ENCODE assay signal across 25 cellular contexts in the genomic region with DNA sequence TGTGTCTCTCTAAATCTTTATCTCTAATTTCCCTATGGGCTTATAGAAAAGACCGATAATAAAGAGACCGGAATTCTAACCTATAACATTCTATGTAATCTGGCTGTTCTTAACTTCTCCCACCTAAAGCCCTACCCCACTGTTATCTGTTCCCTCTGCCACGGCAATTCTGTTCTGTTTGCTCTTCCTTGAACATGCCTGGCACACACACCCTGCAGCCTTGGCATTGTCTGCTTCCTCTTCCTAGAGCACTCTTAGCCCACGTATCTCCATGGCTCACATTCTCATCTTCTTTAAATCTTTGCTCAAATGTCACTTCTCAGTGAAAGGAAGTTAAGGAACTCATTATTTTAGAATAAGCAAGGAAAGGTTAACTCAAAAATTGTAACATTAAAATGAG.
"Had no signal": no experiment of that assay in that cellular context is flagged by ENCODE, and none has a peak within 500 bp of the region (broad histone marks: within the 10 kb centered on the region; RNA-seq: fewer than 3 reads in every experiment).

No MANE protein-coding gene starts in this region.

- DNase-seq: hypothalamus; immature natural killer cell; kidney; left colon; left lung; lower lobe of right lung; mammary epithelial cell; mesenchymal stem cell; naive thymus-derived CD8-positive, alpha-beta T cell; occipital lobe; ovary; retina; right cardiac atrium; sigmoid colon; small intestine; spleen; stimulated activated CD4-positive, alpha-beta T cell treated with anti-CD3 and anti-CD28 coated beads, Interleukin-4, amount 100 ng/mL, for 24 hours; stimulated activated naive CD4-positive, alpha-beta T cell; tibial artery; trophoblast cell; upper lobe of right lung had no signal

- H3K4me2 ChIP-seq: neural progenitor cell had no signal

- H3K9ac ChIP-seq: neural progenitor cell had no signal

- H3K27me3 ChIP-seq: left lung, neural progenitor cell, neutrophil, ovary, sigmoid colon, spleen, suprapubic skin, tibial artery, upper lobe of right lung had no signal

- H3K4me3 ChIP-seq: left lung, lower lobe of right lung, neural progenitor cell, ovary, sigmoid colon, spleen, suprapubic skin, thoracic aorta, tibial artery, upper lobe of right lung had no signal

- H3K27ac ChIP-seq: left lung, lower lobe of right lung, neural progenitor cell, neutrophil, ovary, sigmoid colon, spleen, suprapubic skin, thoracic aorta, tibial artery, upper lobe of right lung had no signal

- H3K36me3 ChIP-seq: left lung, lower lobe of right lung, neural progenitor cell, neutrophil, ovary, sigmoid colon, spleen, suprapubic skin, thoracic aorta, tibial artery, upper lobe of right lung had no signal

- H3K9me3 ChIP-seq: lower lobe of right lung, neutrophil, ovary, sigmoid colon, suprapubic skin, thoracic aorta, tibial artery had no signal

- H2AFZ ChIP-seq: neural progenitor cell had no signal
